In genomic region chr2:176852667-176853066, GRCh38 we compare ENCODE assay signal across 8 cellular contexts.
DNase-seq lines count a peak whose midpoint lies in the region; FAIRE-seq and TF ChIP-seq lines count a peak whose summit lies in the region.

No MANE protein-coding gene starts in this region.

- H3K4me1 Mint-ChIP-seq in activated CD4-positive, alpha-beta memory T cell treated with anti-CD3 and anti-CD28 coated beads for 36 hours (ENCODE audit: low read depth): peaks cover 19% of the 10 kb centered on the region

- H3K36me3 Mint-ChIP-seq in activated CD4-positive, alpha-beta memory T cell treated with anti-CD3 and anti-CD28 coated beads for 36 hours: no peaks in the 10 kb centered on the region

- no peak for TF ChIP-seq CTCF in GM10266 (IDR thresholded peaks at IDR 0.05; ENCODE audit: control insufficient read depth, insufficient read depth, low read depth, missing control alignments)

- no peak for FAIRE-seq in small intestine (lab: Jason Lieb, UNC)

- H3K36me3 ChIP-seq in small intestine (ENCODE audit: control insufficient read depth in 2 of 2, insufficient read depth in 2 of 2, low read length in 2 of 2): no peaks in the 10 kb centered on the region

- no peaks in the 10 kb centered on the region for H3K27me3 ChIP-seq in small intestine (ENCODE audit: control insufficient read depth in 2 of 2, insufficient read depth in 2 of 2, low read length in 2 of 2)

- WGBS in small intestine, 3 donors: 28 to 41% (median 31%) methylated on average over 3 of the region's 3 CpGs

- POLR2A ChIA-PET in activated CD4-positive, alpha-beta memory T cell treated with anti-CD3 and anti-CD28 coated beads for 36 hours (lab: Charles Lee): no interaction called here

- H3K27me3 Mint-ChIP-seq in activated CD4-positive, alpha-beta memory T cell treated with anti-CD3 and anti-CD28 coated beads for 36 hours: no peaks in the 10 kb centered on the region

- no peak overlapping the region for H3K4me3 Mint-ChIP-seq in activated CD4-positive, alpha-beta memory T cell treated with anti-CD3 and anti-CD28 coated beads for 36 hours

- H3K27ac ChIP-seq in small intestine (ENCODE audit: low read depth in 1 of 2, low read length in 1 of 2): no peak overlapping the region

- DNase-seq in NCI-H2171 treated with DMSO at 0.1 percent for 48 hours (lab: John Stamatoyannopoulos, UW) (peak; percentile 7), NCI-H2171 (lab: John Stamatoyannopoulos, UW) (no peak), small intestine (peak; percentile 59), GM10266 (ENCODE audit: extremely low spot score) (no peak), UCSD-AML1 (lab: John Stamatoyannopoulos, UW; ENCODE audit: unreplicated experiment) (no peak), SIG-M5 (lab: John Stamatoyannopoulos, UW) (no peak)
- DNase-seq in Jurkat, Clone E6-1 (ENCODE audit: low read depth, low spot score): peak; percentile 95
- peak; percentile 13 for DNase-seq in activated CD4-positive, alpha-beta memory T cell treated with anti-CD3 and anti-CD28 coated beads for 36 hours

- H3K4me3 ChIP-seq in Jurkat, Clone E6-1 (ENCODE audit: low read length): peak overlapping the region; percentile 30
- H3K4me3 ChIP-seq in small intestine (ENCODE audit: low read depth in 1 of 2, low read length in 2 of 2): no peak overlapping the region

- peaks cover 6 to 8% of the 10 kb centered on the region in 2 donors for H3K4me1 ChIP-seq in small intestine (ENCODE audit: control insufficient read depth in 2 of 2, insufficient read depth in 1 of 2, low read depth in 1 of 2, low read length in 1 of 2)

- H3K9me3 ChIP-seq in small intestine (ENCODE audit: control insufficient read depth, low read depth): no peaks in the 10 kb centered on the region

- CTCF ChIA-PET in activated CD4-positive, alpha-beta memory T cell treated with anti-CD3 and anti-CD28 coated beads for 36 hours (lab: Charles Lee): no interaction called here

- H3K27ac Mint-ChIP-seq in activated CD4-positive, alpha-beta memory T cell treated with anti-CD3 and anti-CD28 coated beads for 36 hours: no peak overlapping the region

- no peaks in the 10 kb centered on the region for H3K9me3 Mint-ChIP-seq in activated CD4-positive, alpha-beta memory T cell treated with anti-CD3 and anti-CD28 coated beads for 36 hours

- intact Hi-C loops in activated CD4-positive, alpha-beta memory T cell treated with anti-CD3 and anti-CD28 coated beads for 36 hours (cut with micrococcal nuclease): no loop called here

Comparison
In these comparisons a context has a peak if more than half of its experiments do, and no peak if none do; other contexts are left out.
1. DNase-seq: peak in NCI-H2171 treated with DMSO at 0.1 percent for 48 hours (single experiment), Jurkat, Clone E6-1 (single experiment), activated CD4-positive, alpha-beta memory T cell treated with anti-CD3 and anti-CD28 coated beads for 36 hours (single experiment) and small intestine (single experiment); none in NCI-H2171 (single experiment), GM10266 (single experiment), UCSD-AML1 (single experiment) and SIG-M5 (single experiment).